8 cellular contexts compared by ENCODE assay signal in the genomic region with DNA sequence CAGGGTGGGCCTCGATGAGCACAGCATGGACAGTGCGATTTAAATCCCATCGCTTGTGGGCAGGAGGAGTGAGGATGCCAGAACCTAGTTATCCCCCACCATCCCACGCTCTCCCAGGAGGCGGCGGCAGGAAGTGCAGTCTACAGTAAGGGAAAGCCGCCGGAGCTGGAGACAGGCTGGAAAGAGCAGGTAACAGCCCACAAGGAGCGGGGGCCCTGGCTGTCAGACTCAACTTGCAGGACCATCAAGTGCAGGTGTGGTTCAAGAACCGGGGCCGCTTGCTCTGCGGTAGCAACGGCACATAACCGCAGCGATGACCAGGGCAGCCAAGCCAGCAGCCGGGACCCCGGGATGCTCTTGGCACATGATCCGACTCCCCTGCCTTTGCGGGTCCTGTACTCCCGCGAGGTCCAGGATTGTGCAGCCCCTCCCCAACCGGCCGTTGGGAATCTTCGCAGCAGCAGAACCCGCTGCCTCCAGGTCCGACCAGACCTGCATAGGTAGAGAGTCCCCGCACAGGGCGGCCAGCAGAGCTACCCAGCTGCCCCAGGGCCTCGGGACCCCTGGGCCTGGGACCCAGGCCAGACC.
DNase-seq lines count a peak whose midpoint lies in the region; ATAC-seq and TF ChIP-seq lines count a peak whose summit lies in the region.

No MANE protein-coding gene starts in this region.

- no peaks in the 10 kb centered on the region for H3K36me3 Mint-ChIP-seq in effector memory CD8-positive, alpha-beta T cell (ENCODE audit: insufficient read depth)

- H3K36me3 ChIP-seq in mesenchymal stem cell (ENCODE audit: control insufficient read depth in 1 of 2, insufficient read depth in 2 of 2, low read depth in 1 of 2, low read length in 2 of 2) (no peaks in the 10 kb centered on the region), tibial artery (no peaks in the 10 kb centered on the region)

- H4K91ac ChIP-seq in mesenchymal stem cell (ENCODE audit: low read length), result peak overlapping the region; percentile 87

- 3% methylated on average over 28 of the region's 29 CpGs for WGBS in mesenchymal stem cell

- H3K9ac ChIP-seq in mesenchymal stem cell (ENCODE audit: low read length), result peak overlapping the region; percentile 82

- H3K27me3 ChIP-seq in mesenchymal stem cell (ENCODE audit: control insufficient read depth in 1 of 2, insufficient read depth in 1 of 2, low read length in 2 of 2), result no peaks in the 10 kb centered on the region
- peaks cover 0 to 16% of the 10 kb centered on the region in 2 donors for H3K27me3 ChIP-seq in tibial artery

- H3K27ac ChIP-seq in mesenchymal stem cell (ENCODE audit: low read length, poor library complexity, severe bottlenecking), result peak overlapping the region; percentile 12
- no peak overlapping the region for H3K27ac ChIP-seq in tibial artery

- H2BK5ac ChIP-seq in mesenchymal stem cell (ENCODE audit: low read depth, low read length, poor library complexity, severe bottlenecking), result no peak overlapping the region

- CTCF ChIA-PET in AG04449 (lab: Yijun Ruan, JAX), result interaction anchor here (0.7 to 0.8 kb wide), 2 partner anchors 18 to 23 kb away, joined by 3 read pairs; no protein-coding TSS in a partner anchor

- peak overlapping the region; percentile 92 for H2AFZ ChIP-seq in mesenchymal stem cell (ENCODE audit: low read depth, low read length)

- H2AK5ac ChIP-seq in mesenchymal stem cell (ENCODE audit: low read length, severe bottlenecking), result no peak overlapping the region

- peak overlapping the region; percentile 70 to 81 for H3K4me3 Mint-ChIP-seq in effector memory CD8-positive, alpha-beta T cell

- no peaks in the 10 kb centered on the region for H3K9me3 Mint-ChIP-seq in effector memory CD8-positive, alpha-beta T cell

- H3K27ac Mint-ChIP-seq in effector memory CD8-positive, alpha-beta T cell, result no peak overlapping the region

- H3K4me1 ChIP-seq in mesenchymal stem cell (ENCODE audit: control insufficient read depth, insufficient read depth, low read depth, low read length) (peaks cover 4% of the 10 kb centered on the region), tibial artery (peaks cover 0 to 17% (median 10%) of the 10 kb centered on the region in 4 donors)

- peak overlapping the region; percentile 40 to 76 for H2BK12ac ChIP-seq in mesenchymal stem cell (ENCODE audit: low read length in 2 of 2)

- peak overlapping the region; percentile 93 for H4K8ac ChIP-seq in mesenchymal stem cell (ENCODE audit: low read length)

- H3K4me3 ChIP-seq in AG04449 (ENCODE audit: low read depth, low read length), result peak overlapping the region; percentile 64
- peak overlapping the region; percentile 61 to 77 for H3K4me3 ChIP-seq in mesenchymal stem cell (ENCODE audit: insufficient read depth in 1 of 2, low read depth in 1 of 2, low read length in 2 of 2)
- peak overlapping the region; percentile 46 to 47 for H3K4me3 ChIP-seq in tibial artery

- peak overlapping the region; percentile 4 for H2BK120ac ChIP-seq in mesenchymal stem cell (ENCODE audit: low read depth, low read length)

- TF ChIP-seq CTCF in AG04449 (IDR thresholded peaks at IDR 0.05; ENCODE audit: insufficient read depth, low read length, missing control alignments) (peak; percentile 49), tibial artery (IDR thresholded peaks at IDR 0.05) (peak in 1 of 2 experiments; percentile 14)

- peaks cover 15 to 18% of the 10 kb centered on the region in 2 donors for H3K27me3 Mint-ChIP-seq in effector memory CD8-positive, alpha-beta T cell

- H3K4ac ChIP-seq in mesenchymal stem cell (ENCODE audit: low read depth in 1 of 2, low read length in 2 of 2), result peak overlapping the region; percentile 48 to 94

- peak; percentile 4 for ATAC-seq in GM19351 (IDR thresholded peaks at IDR 0.05; ENCODE audit: unreplicated experiment)
- ATAC-seq in effector memory CD8-positive, alpha-beta T cell (replicated peaks), result peak; percentile 2

- H3K23ac ChIP-seq in mesenchymal stem cell (ENCODE audit: low read length in 2 of 2), result peak overlapping the region in 1 of 2 experiments; percentile 19

- H2BK15ac ChIP-seq in mesenchymal stem cell (ENCODE audit: low read depth, poor library complexity, severe bottlenecking), result peak overlapping the region; percentile 38

- H3K9me3 ChIP-seq in mesenchymal stem cell (ENCODE audit: control insufficient read depth, low read length) (no peaks in the 10 kb centered on the region), tibial artery (no peaks in the 10 kb centered on the region)

- intact Hi-C loops in tibial artery (cut with DNase I; ENCODE audit: low total_unique reads), result no loop called here

- H3K4me2 ChIP-seq in mesenchymal stem cell (ENCODE audit: low read length, poor library complexity, severe bottlenecking), result peak overlapping the region; percentile 94

- H3K79me1 ChIP-seq in mesenchymal stem cell (replicated peaks; ENCODE audit: low read length, poor library complexity, severe bottlenecking), result no peaks in the 10 kb centered on the region

- H3K14ac ChIP-seq in mesenchymal stem cell (ENCODE audit: low read length in 2 of 2), result peak overlapping the region in 1 of 2 experiments; percentile 26

- H3K18ac ChIP-seq in mesenchymal stem cell (ENCODE audit: low read depth in 1 of 2, low read length in 2 of 2), result peak overlapping the region; percentile 2 to 91

- DNase-seq in AG04449 (ENCODE audit: low read depth, low spot score), result no peak
- peak; percentile 18 to 71 for DNase-seq in NCI-H526 (lab: John Stamatoyannopoulos, UW)
- DNase-seq in effector memory CD8-positive, alpha-beta T cell, result no peak
- DNase-seq in mesenchymal stem cell, result peak; percentile 72
- no peak for DNase-seq in tibial artery
- DNase-seq in NCI-H446 (lab: John Stamatoyannopoulos, UW), result no peak
- no peak for DNase-seq in HT-29 (ENCODE audit: low spot score)

- peaks cover 8 to 12% of the 10 kb centered on the region in 2 donors for H3K4me1 Mint-ChIP-seq in effector memory CD8-positive, alpha-beta T cell (ENCODE audit: low read depth in 2 of 2)

- POLR2A ChIA-PET in AG04449 (lab: Yijun Ruan, JAX), result no interaction called here

Comparison
In these comparisons a context has a peak if more than half of its experiments do, and no peak if none do; other contexts are left out.
1. DNase-seq: peak in NCI-H526 (2 of 2) and mesenchymal stem cell (single experiment); none in AG04449 (single experiment), effector memory CD8-positive, alpha-beta T cell (0 of 3), tibial artery (0 of 2), NCI-H446 (0 of 2) and HT-29 (single experiment).
2. Peak in every context shown above with its lines, with median percentiles within 50 percentile points of each other: H3K4me3 ChIP-seq.